22 cellular contexts compared by ENCODE assay signal in the genomic region with DNA sequence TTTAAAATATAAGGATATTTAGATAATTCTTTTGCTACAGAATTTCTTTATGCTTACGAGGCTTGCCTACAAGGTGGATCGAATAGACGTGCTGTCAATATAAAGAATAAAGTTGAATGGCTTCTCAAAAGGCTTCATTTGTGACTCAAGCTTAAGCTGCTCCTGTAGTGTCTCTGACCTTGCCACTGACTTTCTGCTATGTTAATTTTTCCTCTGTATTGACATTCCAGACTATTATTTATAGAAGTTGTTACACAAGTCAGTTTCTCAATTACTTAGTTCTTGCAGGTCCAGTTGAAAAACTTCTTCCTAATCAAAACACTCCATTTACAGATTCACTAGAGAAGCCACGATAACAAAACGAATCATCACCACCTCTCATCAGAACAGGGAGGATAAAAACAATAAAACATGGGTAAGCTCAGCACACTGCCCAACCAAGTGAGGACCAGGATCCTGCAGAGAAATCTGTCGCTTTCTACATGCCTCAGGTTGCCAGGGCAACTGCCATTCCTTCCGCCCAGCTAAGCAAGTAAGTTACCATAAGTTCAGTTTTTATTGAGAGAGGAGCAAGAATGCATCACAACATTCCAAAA. TPM values are rescaled to one million over a fixed set of nuclear protein-coding genes. Genes with fewer than 3 reads are reported as not detected.
DNase-seq lines count a peak whose midpoint lies in the region; ATAC-seq and TF ChIP-seq lines count a peak whose summit lies in the region.
"Had no signal": no experiment of that assay in that cellular context is flagged by ENCODE, and none has a peak within 500 bp of the region (broad histone marks: within the 10 kb centered on the region; RNA-seq: fewer than 3 reads in every experiment).

No MANE protein-coding gene starts in this region.

- no peaks in the 10 kb centered on the region for H3K79me2 ChIP-seq in neural progenitor cell (ENCODE audit: low read depth)

- TF ChIP-seq CTCF in WTC11 (IDR thresholded peaks at IDR 0.05) (no peak), foreskin fibroblast (IDR thresholded peaks at IDR 0.05; ENCODE audit: low read depth, low read length) (no peak), neural progenitor cell (IDR thresholded peaks at IDR 0.05) (no peak), prostate gland (IDR thresholded peaks at IDR 0.05) (no peak)

- H3K4me3 Mint-ChIP-seq in WTC11 (no peak overlapping the region), neural progenitor cell (peak overlapping the region; percentile 44)
- H3K4me3 Mint-ChIP-seq: activated B cell treated with CpG ODN at 0.5 μM for 24 hours; activated CD4-positive, alpha-beta memory T cell treated with anti-CD3 and anti-CD28 coated beads for 36 hours; natural killer cell treated with Interleukin-12 subunit alpha and Interleukin-12 subunit beta and Interleukin-15 and Interleukin-18, amount 100 ng/mL, for 72 hours; T-helper 2 cell treated with Interferon-gamma antibody and Interleukin-4, amounts not matched to agents 5 μg/mL and 100 μg/mL, for 36 hours had no signal

- H3K4me2 ChIP-seq in neural progenitor cell: peak overlapping the region; percentile 60
- H3K4me2 ChIP-seq: KMS-11 had no signal

- H3F3A ChIP-seq in neural progenitor cell (ENCODE audit: low read depth): peaks cover 36% of the 10 kb centered on the region

- H3K36me3 ChIP-seq in neural progenitor cell: no peaks in the 10 kb centered on the region
- no peaks in the 10 kb centered on the region for H3K36me3 ChIP-seq in prostate gland

- H3K27ac Mint-ChIP-seq in WTC11: peak overlapping the region; percentile 50
- H3K27ac Mint-ChIP-seq in neural progenitor cell: peak overlapping the region; percentile 85
- H3K27ac Mint-ChIP-seq: activated B cell treated with CpG ODN at 0.5 μM for 24 hours; activated CD4-positive, alpha-beta memory T cell treated with anti-CD3 and anti-CD28 coated beads for 36 hours; natural killer cell treated with Interleukin-12 subunit alpha and Interleukin-12 subunit beta and Interleukin-15 and Interleukin-18, amount 100 ng/mL, for 72 hours; T-helper 2 cell treated with Interferon-gamma antibody and Interleukin-4, amounts not matched to agents 5 μg/mL and 100 μg/mL, for 36 hours had no signal

- TF ChIP-seq POLR2A in prostate gland (IDR thresholded peaks at IDR 0.05): no peak

- peaks cover 15% of the 10 kb centered on the region for H4K20me1 ChIP-seq in neural progenitor cell (ENCODE audit: low read depth)

- no peaks in the 10 kb centered on the region for H3K9me3 Mint-ChIP-seq in WTC11
- no peaks in the 10 kb centered on the region for H3K9me3 Mint-ChIP-seq in neural progenitor cell
- H3K9me3 Mint-ChIP-seq: activated B cell treated with CpG ODN at 0.5 μM for 24 hours; activated CD4-positive, alpha-beta memory T cell treated with anti-CD3 and anti-CD28 coated beads for 36 hours; natural killer cell treated with Interleukin-12 subunit alpha and Interleukin-12 subunit beta and Interleukin-15 and Interleukin-18, amount 100 ng/mL, for 72 hours; T-helper 2 cell treated with Interferon-gamma antibody and Interleukin-4, amounts not matched to agents 5 μg/mL and 100 μg/mL, for 36 hours had no signal

- no peak overlapping the region for H2AFZ ChIP-seq in neural progenitor cell (replicated peaks)

- H3K4me1 Mint-ChIP-seq in WTC11 (peaks cover 4% of the 10 kb centered on the region; the same call in 1 of the 2 replicates), neural progenitor cell (peaks cover 59% of the 10 kb centered on the region)
- H3K4me1 Mint-ChIP-seq: activated B cell treated with CpG ODN at 0.5 μM for 24 hours had no signal

- peaks cover 11% of the 10 kb centered on the region for H3K36me3 Mint-ChIP-seq in WTC11
- H3K36me3 Mint-ChIP-seq in neural progenitor cell: peaks cover 29% of the 10 kb centered on the region
- H3K36me3 Mint-ChIP-seq: natural killer cell treated with Interleukin-12 subunit alpha and Interleukin-12 subunit beta and Interleukin-15 and Interleukin-18, amount 100 ng/mL, for 72 hours had no signal

- H3K27me3 ChIP-seq in neural progenitor cell (no peaks in the 10 kb centered on the region), prostate gland (replicated peaks; ENCODE audit: insufficient read depth) (no peaks in the 10 kb centered on the region)
- H3K27me3 ChIP-seq: adrenal gland, dorsolateral prefrontal cortex, gastroesophageal sphincter, suprapubic skin, vagina had no signal

- DNase-seq in Caki2 (ENCODE audit: low read depth) (peak; percentile 39), WTC11 (ENCODE audit: low spot score) (no peak), foreskin fibroblast (peak; percentile 34 to 45), neural progenitor cell (ENCODE audit: low spot score) (peak; percentile 25), prostate gland (ENCODE audit: low spot score) (no peak), globus pallidus (ENCODE audit: low spot score) (no peak)
- DNase-seq: activated B cell treated with CpG ODN at 0.5 μM for 24 hours; activated CD4-positive, alpha-beta memory T cell treated with anti-CD3 and anti-CD28 coated beads for 36 hours; activated gamma-delta T cell treated with Interleukin-2 at 50 U/mL for 16 hours; GDM1; NCI-H187; NCI-H69 had no signal

- H3K9me3 ChIP-seq in neural progenitor cell (ENCODE audit: low read depth) (no peaks in the 10 kb centered on the region), prostate gland (no peaks in the 10 kb centered on the region)
- H3K9me3 ChIP-seq: adrenal gland, gastroesophageal sphincter, suprapubic skin, vagina had no signal

- CTCF ChIA-PET in WTC11 (lab: Charles Lee): no interaction called here

- POLR2A ChIA-PET in WTC11 (lab: Charles Lee): no interaction called here

- H3K27me3 Mint-ChIP-seq in WTC11 (ENCODE audit: low read depth) (no peaks in the 10 kb centered on the region), neural progenitor cell (ENCODE audit: insufficient read depth, low read depth) (peaks cover 7% of the 10 kb centered on the region)
- H3K27me3 Mint-ChIP-seq: activated B cell treated with CpG ODN at 0.5 μM for 24 hours; activated CD4-positive, alpha-beta memory T cell treated with anti-CD3 and anti-CD28 coated beads for 36 hours; natural killer cell treated with Interleukin-12 subunit alpha and Interleukin-12 subunit beta and Interleukin-15 and Interleukin-18, amount 100 ng/mL, for 72 hours had no signal

- no peak overlapping the region for H3K9ac ChIP-seq in neural progenitor cell
- H3K9ac ChIP-seq: KMS-11 had no signal

- 81% methylated on average over 7 of the region's 7 CpGs for WGBS in prostate gland

- peak overlapping the region; percentile 64 for H3K27ac ChIP-seq in neural progenitor cell
- no peak overlapping the region for H3K27ac ChIP-seq in prostate gland
- H3K27ac ChIP-seq: adrenal gland, gastroesophageal sphincter, KMS-11, RWPE1, suprapubic skin, vagina had no signal

- no peak overlapping the region for H3K4me3 ChIP-seq in foreskin fibroblast (ENCODE audit: low read depth in 1 of 2, low read length in 2 of 2)
- H3K4me3 ChIP-seq in neural progenitor cell: no peak overlapping the region
- no peak overlapping the region for H3K4me3 ChIP-seq in prostate gland
- H3K4me3 ChIP-seq: adrenal gland, dorsolateral prefrontal cortex, gastroesophageal sphincter, suprapubic skin, vagina had no signal

- intact Hi-C loops in prostate gland (cut with DNase I): no loop called here

- in situ Hi-C loops in Caki2 (cut with HindIII; ENCODE audit: low pct_unique_long_range_greater_than_20kb, low sequenced_read_pairs): no loop called here

- H3K4me1 ChIP-seq in neural progenitor cell (peaks cover 35% of the 10 kb centered on the region), prostate gland (replicated peaks) (no peaks in the 10 kb centered on the region)
- H3K4me1 ChIP-seq: gastroesophageal sphincter, suprapubic skin, vagina had no signal

- ATAC-seq in WTC11 (no peak), HG03342 (IDR thresholded peaks at IDR 0.05; ENCODE audit: unreplicated experiment) (no peak)
- ATAC-seq: gastroesophageal sphincter; natural killer cell treated with Interleukin-12 subunit alpha and Interleukin-12 subunit beta and Interleukin-15 and Interleukin-18, amount 100 ng/mL, for 72 hours had no signal

TF ChIP-seq in WTC11, 78 proteins besides CTCF, POLR2A, EP300 and RAD21:
- TF ChIP-seq ZBTB21 (CRISPR knock-in tag; IDR thresholded peaks at IDR 0.05; ENCODE audit: borderline replicate concordance) (no peak), GTF2I (CRISPR knock-in tag; conservative IDR thresholded peaks at IDR 0.05) (no peak), NR1H2 (CRISPR knock-in tag; IDR thresholded peaks at IDR 0.05) (no peak), HMGA2 (CRISPR knock-in tag; IDR thresholded peaks at IDR 0.05) (no peak)
- TF ChIP-seq, protein P1, sequence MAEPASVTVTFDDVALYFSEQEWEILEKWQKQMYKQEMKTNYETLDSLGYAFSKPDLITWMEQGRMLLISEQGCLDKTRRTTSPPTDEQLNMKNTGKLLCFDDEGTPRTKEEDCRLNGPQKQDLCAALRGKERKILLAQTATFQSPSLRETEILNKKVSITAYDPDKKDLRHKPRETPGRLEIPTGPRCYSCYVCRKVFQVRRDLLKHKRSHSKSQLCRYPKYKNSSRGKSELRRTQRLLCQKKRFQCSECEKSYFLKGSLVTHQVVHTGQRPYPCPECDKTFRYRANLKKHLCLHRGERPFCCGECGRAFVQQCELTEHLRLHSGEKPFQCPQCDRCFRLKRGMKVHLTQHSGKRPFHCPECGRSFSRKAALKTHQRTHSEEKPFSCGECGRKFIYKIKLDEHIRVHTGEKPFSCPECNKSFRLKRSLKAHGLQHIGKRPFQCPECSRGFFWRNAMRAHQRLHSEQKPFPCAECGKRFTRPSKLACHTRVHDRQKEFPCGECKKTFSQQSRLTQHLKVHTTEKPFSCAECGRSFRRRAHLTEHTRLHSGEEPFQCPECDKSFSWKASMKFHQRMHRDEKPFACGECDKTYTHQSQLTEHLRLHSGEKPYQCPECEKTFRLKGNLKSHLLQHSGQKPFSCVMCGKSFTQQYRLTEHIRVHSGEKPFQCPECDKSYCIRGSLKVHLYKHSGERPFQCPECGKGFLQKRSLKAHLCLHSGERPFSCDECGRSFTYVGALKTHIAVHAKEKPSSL (CRISPR knock-in tag; conservative IDR thresholded peaks at IDR 0.05): no peak
- TF ChIP-seq, protein P2, sequence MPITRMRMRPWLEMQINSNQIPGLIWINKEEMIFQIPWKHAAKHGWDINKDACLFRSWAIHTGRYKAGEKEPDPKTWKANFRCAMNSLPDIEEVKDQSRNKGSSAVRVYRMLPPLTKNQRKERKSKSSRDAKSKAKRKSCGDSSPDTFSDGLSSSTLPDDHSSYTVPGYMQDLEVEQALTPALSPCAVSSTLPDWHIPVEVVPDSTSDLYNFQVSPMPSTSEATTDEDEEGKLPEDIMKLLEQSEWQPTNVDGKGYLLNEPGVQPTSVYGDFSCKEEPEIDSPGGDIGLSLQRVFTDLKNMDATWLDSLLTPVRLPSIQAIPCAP (CRISPR knock-in tag; IDR thresholded peaks at IDR 0.05): no peak

RNA-seq across cellular contexts. Expression of a gene that starts 39.0 kb away (rescaled TPM):
- 24.0 and 41.2 TPM in 2 replicates for total RNA-seq in Caki2 (2014; rRNA removed; shearing (Covaris generic); ENCODE audit: low replicate concordance)
- 62.6 to 76.1 TPM (median 64.0 TPM) in 3 replicates for total RNA-seq in WTC11 (2021)
- total RNA-seq in neural progenitor cell (ENCODE audit: low replicate concordance): 33.9 and 36.8 TPM in 2 replicates
- total RNA-seq in prostate gland: 10 to 100 TPM; 88.6 to 93.4 TPM

RNA-seq across cellular contexts. Expression of a gene that starts 52.9 kb away (rescaled TPM):
- total RNA-seq in Caki2 (2014; rRNA removed; shearing (Covaris generic); ENCODE audit: low replicate concordance): 2.2 and 3.8 TPM in 2 replicates
- total RNA-seq in WTC11 (2021): 39.3 to 43.8 TPM (median 39.8 TPM) in 3 replicates
- total RNA-seq in neural progenitor cell (ENCODE audit: low replicate concordance): 48.3 and 62.4 TPM in 2 replicates
- 10 to 100 TPM; 41.0 to 57.7 TPM for total RNA-seq in prostate gland

Comparison
In these comparisons a context has a peak if more than half of its experiments do, and no peak if none do; other contexts are left out.
1. DNase-seq: peak in Caki2 (single experiment), foreskin fibroblast (2 of 2) and neural progenitor cell (single experiment); none in WTC11 (single experiment), prostate gland (single experiment) and globus pallidus (single experiment).